In genomic region chr7:2115739-2116065, GRCh38 we compare ENCODE assay signal across 1 cellular context.
TF ChIP-seq lines count a peak whose summit lies in the region.

No MANE protein-coding gene starts in this region.

TF ChIP-seq in WTC11, 78 proteins besides CTCF, POLR2A, EP300 and RAD21 (continued from another document):
- TF ChIP-seq CDX4 (CRISPR knock-in tag; IDR thresholded peaks at IDR 0.05; ENCODE audit: borderline replicate concordance) = no peak
- no peak for TF ChIP-seq TEAD4 (CRISPR knock-in tag; IDR thresholded peaks at IDR 0.05)
- no peak for TF ChIP-seq USF2 (CRISPR knock-in tag; IDR thresholded peaks at IDR 0.05)
- TF ChIP-seq ERG (CRISPR knock-in tag; IDR thresholded peaks at IDR 0.05) = no peak
- no peak for TF ChIP-seq ZBTB21 (CRISPR knock-in tag; IDR thresholded peaks at IDR 0.05; ENCODE audit: borderline replicate concordance)
- TF ChIP-seq KAT7 (CRISPR knock-in tag; IDR thresholded peaks at IDR 0.05; ENCODE audit: borderline replicate concordance) = no peak
- TF ChIP-seq ZNF138 (CRISPR knock-in tag; conservative IDR thresholded peaks at IDR 0.05) = no peak
- TF ChIP-seq TEAD1 (CRISPR knock-in tag; IDR thresholded peaks at IDR 0.05) = no peak
- no peak for TF ChIP-seq ZNF232 (CRISPR knock-in tag; IDR thresholded peaks at IDR 0.05)
- no peak for TF ChIP-seq ETV6 (CRISPR knock-in tag; IDR thresholded peaks at IDR 0.05)
- no peak for TF ChIP-seq ZNF121 (CRISPR knock-in tag; IDR thresholded peaks at IDR 0.05)
- TF ChIP-seq RORB (CRISPR knock-in tag; IDR thresholded peaks at IDR 0.05) = no peak
